In the genomic region with DNA sequence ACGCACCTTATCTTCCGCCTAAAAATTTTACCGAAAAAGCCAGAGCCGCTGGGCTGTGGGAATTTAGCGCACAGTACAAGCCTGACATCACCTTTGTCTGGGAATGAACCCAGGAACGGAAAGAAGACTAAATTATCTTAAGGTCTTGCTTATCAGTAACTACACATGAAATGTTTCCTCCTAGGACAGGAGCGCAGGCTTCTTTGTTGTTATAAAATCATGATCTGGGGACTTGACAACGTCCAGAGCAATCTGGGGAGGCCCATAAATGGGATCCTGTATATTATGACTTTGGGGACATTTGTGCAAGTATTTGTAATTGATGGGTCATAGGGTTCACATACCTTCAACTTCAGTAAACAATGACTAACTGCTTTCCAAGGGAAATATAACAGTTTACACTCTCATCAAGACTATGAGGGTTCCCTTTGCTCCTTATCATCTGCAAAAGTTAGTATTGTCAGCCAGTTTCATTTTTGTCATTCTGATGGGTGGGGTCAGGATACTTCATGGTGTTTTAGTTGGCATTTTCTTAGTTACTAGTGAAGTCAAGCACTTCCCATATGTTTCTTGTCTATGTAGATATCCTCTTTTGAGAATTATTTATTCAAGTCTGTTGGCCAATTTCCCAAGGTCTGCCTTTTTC, we compare ENCODE assay signal across 8 cellular contexts.
DNase-seq lines count a peak whose midpoint lies in the region; ATAC-seq and TF ChIP-seq lines count a peak whose summit lies in the region.

No MANE protein-coding gene starts in this region.

- H3K27me3 Mint-ChIP-seq in CD4-positive, alpha-beta T cell: peaks cover 26% of the 10 kb centered on the region
- H3K27me3 Mint-ChIP-seq in stimulated activated naive B cell treated with anti-CD40 and anti-IgM and Interleukin-4, amounts not matched to agents 10 μg/mL and 1 μg/mL and 100 μg/mL, for 72 hours: peaks cover 18 to 34% of the 10 kb centered on the region in 2 donors

- no peak overlapping the region for H3K27ac ChIP-seq in CD4-positive, alpha-beta T cell (ENCODE audit: low read depth, low read length)
- H3K27ac ChIP-seq in brain microvascular endothelial cell: no peak overlapping the region
- H3K27ac ChIP-seq in muscle layer of colon (ENCODE audit: low read depth, low read length): peak overlapping the region; percentile 26

- TF ChIP-seq CTCF in CD4-positive, alpha-beta T cell (IDR thresholded peaks at IDR 0.05): peak; percentile 8
- no peak for TF ChIP-seq CTCF in brain microvascular endothelial cell (IDR thresholded peaks at IDR 0.05; ENCODE audit: low read depth, low read length, missing control alignments)

- H3K4me3 Mint-ChIP-seq in CD4-positive, alpha-beta T cell: no peak overlapping the region
- no peak overlapping the region for H3K4me3 Mint-ChIP-seq in stimulated activated naive B cell treated with anti-CD40 and anti-IgM and Interleukin-4, amounts not matched to agents 10 μg/mL and 1 μg/mL and 100 μg/mL, for 72 hours

- in situ Hi-C loops in brain microvascular endothelial cell (cut with HindIII; ENCODE audit: low pct_ligation_motif_present, low sequenced_read_pairs) (no loop called here), HAP-1 (cut with MboI; ENCODE audit: low sequenced_read_pairs) (no loop called here)

- DNase-seq in CD4-positive, alpha-beta T cell: no peak
- DNase-seq in brain microvascular endothelial cell (peak; percentile 25), HAP-1 (ENCODE audit: low spot score in 2 of 2) (no peak), DMS 273 (lab: John Stamatoyannopoulos, UW; ENCODE audit: unreplicated experiment) (no peak)
- DNase-seq in stimulated activated naive B cell treated with anti-CD40 and anti-IgM and Interleukin-4, amounts not matched to agents 10 μg/mL and 1 μg/mL and 100 μg/mL, for 72 hours: no peak
- DNase-seq in activated CD8-positive, alpha-beta memory T cell treated with anti-CD3 and anti-CD28 coated beads, Interleukin-2, amount 50 U/mL, for 48 hours: no peak

- POLR2A ChIA-PET in CD4-positive, alpha-beta T cell (lab: Charles Lee): interaction anchor here (0.9 to 1.0 kb wide), 2 partner anchors 214 to 217 kb away, joined by 5 read pairs; a partner anchor contains a TSS

- H3K9me3 Mint-ChIP-seq in CD4-positive, alpha-beta T cell: no peaks in the 10 kb centered on the region
- H3K9me3 Mint-ChIP-seq in stimulated activated naive B cell treated with anti-CD40 and anti-IgM and Interleukin-4, amounts not matched to agents 10 μg/mL and 1 μg/mL and 100 μg/mL, for 72 hours: peaks cover 6 to 7% of the 10 kb centered on the region in 2 donors

- peaks cover 8% of the 10 kb centered on the region for H3K4me1 ChIP-seq in muscle layer of colon (ENCODE audit: insufficient read depth, low read length)
- peaks cover 5% of the 10 kb centered on the region for H3K4me1 ChIP-seq in HAP-1

- intact Hi-C loops in CD4-positive, alpha-beta T cell (cut with DNase I, micrococcal nuclease): loop anchor here (1.0 to 10.0 kb wide), 6 partner anchors 217 to 1062 kb away; no protein-coding TSS in a partner anchor

- no peak for ATAC-seq in CD4-positive, alpha-beta T cell (ENCODE audit: poor library complexity)
- peak; percentile 27 for ATAC-seq in HG03439 (IDR thresholded peaks at IDR 0.05; ENCODE audit: unreplicated experiment)
- ATAC-seq in stimulated activated naive B cell treated with anti-CD40 and anti-IgM and Interleukin-4, amounts not matched to agents 10 μg/mL and 1 μg/mL and 100 μg/mL, for 72 hours (replicated peaks): no peak

- no peaks in the 10 kb centered on the region for H3K9me3 ChIP-seq in CD4-positive, alpha-beta T cell (ENCODE audit: control insufficient read depth, low read length)
- H3K9me3 ChIP-seq in muscle layer of colon (ENCODE audit: low read length) (no peaks in the 10 kb centered on the region), HAP-1 (no peaks in the 10 kb centered on the region)

- no peaks in the 10 kb centered on the region for H3K36me3 Mint-ChIP-seq in CD4-positive, alpha-beta T cell (ENCODE audit: low read depth)
- H3K36me3 Mint-ChIP-seq in stimulated activated naive B cell treated with anti-CD40 and anti-IgM and Interleukin-4, amounts not matched to agents 10 μg/mL and 1 μg/mL and 100 μg/mL, for 72 hours: no peaks in the 10 kb centered on the region

- H3K27me3 ChIP-seq in CD4-positive, alpha-beta T cell (ENCODE audit: control insufficient read depth, insufficient read depth, low read length): peaks cover 11% of the 10 kb centered on the region
- H3K27me3 ChIP-seq in brain microvascular endothelial cell (replicated peaks): no peaks in the 10 kb centered on the region
- no peaks in the 10 kb centered on the region for H3K27me3 ChIP-seq in muscle layer of colon (ENCODE audit: control insufficient read depth in 1 of 2, insufficient read depth in 2 of 2, low read length in 2 of 2)
- no peaks in the 10 kb centered on the region for H3K27me3 ChIP-seq in HAP-1 (ENCODE audit: low read depth)

- H3K36me3 ChIP-seq in brain microvascular endothelial cell (replicated peaks) (no peaks in the 10 kb centered on the region), muscle layer of colon (ENCODE audit: insufficient read depth, low read length) (no peaks in the 10 kb centered on the region), HAP-1 (replicated peaks) (no peaks in the 10 kb centered on the region)

- CTCF ChIA-PET in CD4-positive, alpha-beta T cell (lab: Charles Lee): interaction anchor here (0.6 to 1.4 kb wide), 2 partner anchors 114 to 218 kb away, joined by 3 to 11 read pairs; no protein-coding TSS in a partner anchor

- no peak overlapping the region for H3K27ac Mint-ChIP-seq in CD4-positive, alpha-beta T cell
- no peak overlapping the region for H3K27ac Mint-ChIP-seq in stimulated activated naive B cell treated with anti-CD40 and anti-IgM and Interleukin-4, amounts not matched to agents 10 μg/mL and 1 μg/mL and 100 μg/mL, for 72 hours

- H3K4me3 ChIP-seq in brain microvascular endothelial cell (ENCODE audit: low read depth, low read length) (peak overlapping the region; percentile 55), muscle layer of colon (ENCODE audit: low read depth in 1 of 2, low read length in 2 of 2) (peak overlapping the region in 1 of 2 donors; percentile 53), HAP-1 (no peak overlapping the region)

- no peaks in the 10 kb centered on the region for H3K4me1 Mint-ChIP-seq in CD4-positive, alpha-beta T cell (ENCODE audit: low read depth)
- H3K4me1 Mint-ChIP-seq in stimulated activated naive B cell treated with anti-CD40 and anti-IgM and Interleukin-4, amounts not matched to agents 10 μg/mL and 1 μg/mL and 100 μg/mL, for 72 hours: no peaks in the 10 kb centered on the region

- no peak overlapping the region for H3K9ac ChIP-seq in muscle layer of colon (ENCODE audit: low read length)
